Comparison of ENCODE assay signal across 21 cellular contexts in the genomic region with DNA sequence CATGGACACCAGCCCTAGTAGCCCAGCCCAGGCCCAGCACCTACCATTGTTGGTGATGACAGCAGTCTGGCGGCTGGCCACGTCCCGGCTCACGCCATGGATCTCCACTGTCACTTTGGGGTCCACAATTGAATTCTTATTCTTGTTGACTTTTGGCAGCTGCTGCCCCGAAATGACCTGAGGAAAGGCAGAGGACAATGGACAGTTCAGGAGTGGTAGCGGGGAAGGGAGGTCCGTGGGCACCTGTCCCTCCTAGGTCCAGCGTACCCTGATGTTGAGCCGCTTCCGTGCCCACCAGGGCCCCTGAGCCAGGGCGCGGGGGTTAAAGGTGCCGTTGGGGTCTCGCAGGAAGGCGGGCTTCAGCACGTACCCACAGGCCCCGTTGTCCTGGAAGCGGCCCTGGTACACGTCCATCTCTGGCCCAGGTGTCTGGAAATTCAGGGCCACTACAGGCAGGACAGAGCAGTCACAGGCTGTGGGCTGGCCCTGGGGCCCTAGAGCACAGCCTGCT. TPM values are rescaled to one million over a fixed set of nuclear protein-coding genes. Genes with fewer than 3 reads are reported as not detected.
"Had no signal": no experiment of that assay in that cellular context is flagged by ENCODE, and none has a peak within 500 bp of the region (broad histone marks: within the 10 kb centered on the region; RNA-seq: fewer than 3 reads in every experiment).

No MANE protein-coding gene starts in this region.

- FAIRE-seq: endometrium, frontal cortex, islet of Langerhans had no signal

- H3K27me3 Mint-ChIP-seq: central memory CD8-positive, alpha-beta T cell; naive B cell had no signal

- H3K36me3 Mint-ChIP-seq: naive B cell had no signal

- ATAC-seq: esophagus mucosa, heart right ventricle, left lung, sciatic nerve had no signal

- H3K9me3 Mint-ChIP-seq: central memory CD8-positive, alpha-beta T cell; naive B cell; nephron progenitor cell had no signal

- H3K27me3 ChIP-seq: heart right ventricle, left lung, ovary had no signal

- H3K4me3 Mint-ChIP-seq: central memory CD8-positive, alpha-beta T cell; naive B cell; nephron progenitor cell had no signal

- H3K4me3 ChIP-seq: heart right ventricle, left lung, lung, ovary had no signal

- H3K27ac ChIP-seq: heart right ventricle, left lung, ovary had no signal

- DNase-seq: effector memory CD4-positive, alpha-beta T cell; hypothalamus; mesenchymal stem cell; midbrain; naive B cell; nephron progenitor cell; ovary; stimulated activated CD4-positive, alpha-beta T cell treated with anti-CD3 and anti-CD28 coated beads, Interleukin-2, amount 100 ng/mL, for 24 hours; stimulated activated CD4-positive, alpha-beta T cell treated with anti-CD3 and anti-CD28 coated beads, Interleukin-4, amount 100 ng/mL, for 4 hours; stimulated activated naive CD4-positive, alpha-beta T cell treated with Interleukin-2 at 50 U/mL for 16 hours; trophoblast cell had no signal

- H3K9me3 ChIP-seq: heart right ventricle, left lung, ovary had no signal

- H3K36me3 ChIP-seq: ovary had no signal

RNA-seq across cellular contexts. Expression of a gene that starts 30.8 kb away (rescaled TPM):
- total RNA-seq: glomerular endothelial cell had no signal
